16 cellular contexts compared by ENCODE assay signal in the genomic region with DNA sequence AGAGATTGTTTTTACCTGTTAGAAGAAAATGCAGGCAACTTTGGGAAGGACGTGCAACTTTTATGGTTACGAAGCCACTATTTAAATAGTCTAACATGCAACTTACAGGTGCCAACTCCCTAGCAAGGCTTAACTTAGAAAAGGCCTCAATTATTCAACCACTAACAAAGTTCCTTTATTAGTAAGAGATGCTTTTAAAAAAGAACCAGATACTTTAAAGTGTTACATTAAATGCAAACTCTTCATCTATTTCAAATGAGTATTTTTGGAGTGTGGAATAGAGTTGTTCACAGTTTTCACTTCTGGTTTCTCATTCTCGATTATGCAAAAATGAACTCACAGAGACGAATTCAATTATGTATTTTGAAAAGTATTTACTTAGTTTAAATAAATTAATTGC. TPM values are rescaled to one million over a fixed set of nuclear protein-coding genes. Genes with fewer than 3 reads are reported as not detected.
DNase-seq lines count a peak whose midpoint lies in the region; ATAC-seq and TF ChIP-seq lines count a peak whose summit lies in the region.
"Had no signal": no experiment of that assay in that cellular context is flagged by ENCODE, and none has a peak within 500 bp of the region (broad histone marks: within the 10 kb centered on the region; RNA-seq: fewer than 3 reads in every experiment).

No MANE protein-coding gene starts in this region.

- peaks cover 80% of the 10 kb centered on the region for H3K36me3 ChIP-seq in neutrophil
- peaks cover 6 to 47% of the 10 kb centered on the region in 2 donors for H3K36me3 ChIP-seq in psoas muscle (ENCODE audit: insufficient read depth in 1 of 2, low read depth in 1 of 2)

- no peaks in the 10 kb centered on the region for H3K27me3 ChIP-seq in neutrophil
- no peaks in the 10 kb centered on the region for H3K27me3 ChIP-seq in psoas muscle (ENCODE audit: insufficient read depth in 3 of 3, low read length in 2 of 3)
- H3K27me3 ChIP-seq: tibial artery had no signal

- no peaks in the 10 kb centered on the region for H3K4me1 ChIP-seq in neutrophil (ENCODE audit: control insufficient read depth in 1 of 2, insufficient read depth in 1 of 2, low read depth in 1 of 2, low read length in 1 of 2)
- no peaks in the 10 kb centered on the region for H3K4me1 ChIP-seq in psoas muscle
- H3K4me1 ChIP-seq: parathyroid adenoma, tibial artery had no signal

- WGBS in psoas muscle, 3 donors = 91 to 97% (median 96%) methylated on average over 4 of the region's 4 CpGs

- no peaks in the 10 kb centered on the region for H3K9me3 Mint-ChIP-seq in activated naive CD4-positive, alpha-beta T cell treated with anti-CD3 and anti-CD28 coated beads, Interleukin-2, amount 50 U/mL, for 72 hours

- H3K4me3 ChIP-seq in neutrophil (ENCODE audit: low read depth in 1 of 2, low read length in 1 of 2) (no peak overlapping the region), psoas muscle (no peak overlapping the region)
- H3K4me3 ChIP-seq: lower lobe of right lung, PC-9, tibial artery had no signal

- peak; percentile 78 for ATAC-seq in GM19035 (IDR thresholded peaks at IDR 0.05; ENCODE audit: unreplicated experiment)
- peak; percentile 48 for ATAC-seq in GM21825 (IDR thresholded peaks at IDR 0.05; ENCODE audit: unreplicated experiment)
- peak; percentile 54 for ATAC-seq in HG03342 (IDR thresholded peaks at IDR 0.05; ENCODE audit: unreplicated experiment)
- no peak for ATAC-seq in psoas muscle
- ATAC-seq in activated naive CD4-positive, alpha-beta T cell treated with anti-CD3 and anti-CD28 coated beads, Interleukin-2, amount 50 U/mL, for 72 hours = no peak
- ATAC-seq: lower lobe of right lung had no signal

- intact Hi-C loops in psoas muscle (cut with DNase I) = no loop called here

- DNase-seq in AG08395 (ENCODE audit: low spot score) (no peak), psoas muscle (no peak), kidney glomerular epithelial cell (lab: John Stamatoyannopoulos, UW) (no peak)
- DNase-seq in activated naive CD4-positive, alpha-beta T cell treated with anti-CD3 and anti-CD28 coated beads, Interleukin-2, amount 50 U/mL, for 72 hours (ENCODE audit: low spot score in 2 of 2) = no peak
- DNase-seq: COR-L47, lower lobe of right lung, NCI-H1436 treated with DMSO at 0.1 percent for 48 hours, T-helper 9 cell, tibial artery had no signal

- H3K27ac ChIP-seq in neutrophil = peak overlapping the region; percentile 30
- no peak overlapping the region for H3K27ac ChIP-seq in psoas muscle
- H3K27ac ChIP-seq: lower lobe of right lung, parathyroid adenoma, PC-9, tibial artery had no signal

- H3K27ac Mint-ChIP-seq in activated naive CD4-positive, alpha-beta T cell treated with anti-CD3 and anti-CD28 coated beads, Interleukin-2, amount 50 U/mL, for 72 hours = no peak overlapping the region
- H3K27ac Mint-ChIP-seq: brain had no signal

- no peak for TF ChIP-seq CTCF in neutrophil (IDR thresholded peaks at IDR 0.05)
- TF ChIP-seq CTCF in psoas muscle (IDR thresholded peaks at IDR 0.05) = no peak

- peaks cover 4% of the 10 kb centered on the region for H3K9me3 ChIP-seq in neutrophil
- H3K9me3 ChIP-seq in psoas muscle = no peaks in the 10 kb centered on the region
- H3K9me3 ChIP-seq: lower lobe of right lung, tibial artery had no signal

- H3K36me3 Mint-ChIP-seq in activated naive CD4-positive, alpha-beta T cell treated with anti-CD3 and anti-CD28 coated beads, Interleukin-2, amount 50 U/mL, for 72 hours = peaks cover 25 to 45% of the 10 kb centered on the region in 2 donors

RNA-seq across cellular contexts. Expression of gene PELI1, which starts 51.7 kb away (rescaled TPM):
- total RNA-seq in psoas muscle = 1 to 10 TPM; 5.7 to 7.6 (median 6.9) TPM
- polyA plus RNA-seq in psoas muscle = 1 to 10 TPM; 4.4 to 7.1 (median 5.9) TPM
- 10 to 100 TPM; 32.7 to 38.7 TPM for total RNA-seq in activated naive CD4-positive, alpha-beta T cell treated with anti-CD3 and anti-CD28 coated beads, Interleukin-2, amount 50 U/mL, for 72 hours

Comparison
In these comparisons a context has a peak if more than half of its experiments do, and no peak if none do; other contexts are left out.
1. ATAC-seq: peak in GM19035 (single experiment), GM21825 (single experiment) and HG03342 (single experiment); none in psoas muscle (0 of 4) and activated naive CD4-positive, alpha-beta T cell treated with anti-CD3 and anti-CD28 coated beads, Interleukin-2, amount 50 U/mL, for 72 hours (0 of 2).